Comparison of ENCODE assay signal across 13 cellular contexts in the genomic region with DNA sequence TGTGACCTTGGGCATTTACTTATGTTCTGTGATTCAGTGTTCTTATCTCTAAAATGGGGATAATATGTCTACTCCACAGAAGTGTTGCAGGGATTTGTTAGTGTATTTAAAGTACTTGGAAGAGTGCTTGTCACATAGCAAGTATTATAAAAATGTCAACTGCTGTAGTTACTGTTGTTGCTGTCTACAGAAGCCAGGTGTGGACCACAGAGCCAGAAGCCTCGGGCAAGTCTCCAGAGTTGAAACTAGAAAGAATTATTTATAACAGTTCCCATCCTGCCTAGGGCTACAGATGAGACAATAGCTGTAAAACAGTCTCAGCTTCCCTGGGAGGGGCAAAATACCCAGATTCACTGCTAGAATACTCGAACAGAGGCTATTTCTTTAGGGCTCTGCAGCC. TPM values are rescaled to one million over a fixed set of nuclear protein-coding genes. Genes with fewer than 3 reads are reported as not detected.
DNase-seq lines count a peak whose midpoint lies in the region; ATAC-seq and TF ChIP-seq lines count a peak whose summit lies in the region.
"Had no signal": no experiment of that assay in that cellular context is flagged by ENCODE, and none has a peak within 500 bp of the region (broad histone marks: within the 10 kb centered on the region; RNA-seq: fewer than 3 reads in every experiment).

No MANE protein-coding gene starts in this region.

- intact Hi-C loops in activated CD4-positive, alpha-beta memory T cell treated with anti-CD3 and anti-CD28 coated beads for 36 hours (cut with micrococcal nuclease): loop anchor here (5.0 kb wide), 2 partner anchors 70 to 150 kb away; no protein-coding TSS in a partner anchor

- no peaks in the 10 kb centered on the region for H3K27me3 Mint-ChIP-seq in activated CD4-positive, alpha-beta memory T cell treated with anti-CD3 and anti-CD28 coated beads for 36 hours

- no peak overlapping the region for H3K4me3 Mint-ChIP-seq in activated CD4-positive, alpha-beta memory T cell treated with anti-CD3 and anti-CD28 coated beads for 36 hours

- no peak for TF ChIP-seq CTCF in omental fat pad (IDR thresholded peaks at IDR 0.05)

- POLR2A ChIA-PET in activated CD4-positive, alpha-beta memory T cell treated with anti-CD3 and anti-CD28 coated beads for 36 hours (lab: Charles Lee): no interaction called here

- no peak for ATAC-seq in GM18505 (IDR thresholded peaks at IDR 0.05; ENCODE audit: unreplicated experiment)
- peak; percentile 46 for ATAC-seq in HG02678 (IDR thresholded peaks at IDR 0.05; ENCODE audit: unreplicated experiment)
- ATAC-seq in GM18520 (IDR thresholded peaks at IDR 0.05; ENCODE audit: unreplicated experiment): no peak
- ATAC-seq in HG02588 (IDR thresholded peaks at IDR 0.05; ENCODE audit: unreplicated experiment): no peak
- no peak for ATAC-seq in omental fat pad (ENCODE audit: low FRiP score)

- no peaks in the 10 kb centered on the region for H3K9me3 Mint-ChIP-seq in activated CD4-positive, alpha-beta memory T cell treated with anti-CD3 and anti-CD28 coated beads for 36 hours

- CTCF ChIA-PET in activated CD4-positive, alpha-beta memory T cell treated with anti-CD3 and anti-CD28 coated beads for 36 hours (lab: Charles Lee): no interaction called here

- peaks cover 43% of the 10 kb centered on the region for H3K4me1 Mint-ChIP-seq in activated CD4-positive, alpha-beta memory T cell treated with anti-CD3 and anti-CD28 coated beads for 36 hours (ENCODE audit: low read depth)

- peak overlapping the region; percentile 57 for H3K27ac Mint-ChIP-seq in activated CD4-positive, alpha-beta memory T cell treated with anti-CD3 and anti-CD28 coated beads for 36 hours

- peaks cover 9% of the 10 kb centered on the region for H3K36me3 Mint-ChIP-seq in activated CD4-positive, alpha-beta memory T cell treated with anti-CD3 and anti-CD28 coated beads for 36 hours

- no peak for DNase-seq in activated CD4-positive, alpha-beta memory T cell treated with anti-CD3 and anti-CD28 coated beads for 36 hours
- DNase-seq in myocyte (ENCODE audit: low read depth) (peak; percentile 89), HCEC 1CT (no peak), omental fat pad (ENCODE audit: low spot score) (no peak)
- DNase-seq: activated CD8-positive, alpha-beta memory T cell treated with anti-CD3 and anti-CD28 coated beads, Interleukin-2, amount 50 U/mL, for 48 hours; DMS153; NCI-H1092; NCI-H748 treated with DMSO at 0.1 percent for 48 hours; stimulated activated CD4-positive, alpha-beta T cell treated with anti-CD3 and anti-CD28 coated beads, Interleukin-2, amount 100 ng/mL, for 48 hours had no signal

- TF ChIP-seq POLR2A in GM18505 (IDR thresholded peaks at IDR 0.05; ENCODE audit: borderline replicate concordance, extremely low read depth, insufficient read depth, insufficient read length): peak; percentile 20

RNA-seq across cellular contexts. Expression of gene FUT8, which starts 55.4 kb away (rescaled TPM):
- total RNA-seq in activated CD4-positive, alpha-beta memory T cell treated with anti-CD3 and anti-CD28 coated beads for 36 hours: 10 to 100 TPM; 50.7 to 51.4 TPM
- 22.2 and 42.6 TPM in 2 replicates for total RNA-seq in myocyte
- polyA plus RNA-seq in myocyte (2012): 9.1 TPM
- 10 to 100 TPM; 14.9 to 35.8 (median 22.2) TPM for total RNA-seq in omental fat pad
